8 cellular contexts compared by ENCODE assay signal in the genomic region with DNA sequence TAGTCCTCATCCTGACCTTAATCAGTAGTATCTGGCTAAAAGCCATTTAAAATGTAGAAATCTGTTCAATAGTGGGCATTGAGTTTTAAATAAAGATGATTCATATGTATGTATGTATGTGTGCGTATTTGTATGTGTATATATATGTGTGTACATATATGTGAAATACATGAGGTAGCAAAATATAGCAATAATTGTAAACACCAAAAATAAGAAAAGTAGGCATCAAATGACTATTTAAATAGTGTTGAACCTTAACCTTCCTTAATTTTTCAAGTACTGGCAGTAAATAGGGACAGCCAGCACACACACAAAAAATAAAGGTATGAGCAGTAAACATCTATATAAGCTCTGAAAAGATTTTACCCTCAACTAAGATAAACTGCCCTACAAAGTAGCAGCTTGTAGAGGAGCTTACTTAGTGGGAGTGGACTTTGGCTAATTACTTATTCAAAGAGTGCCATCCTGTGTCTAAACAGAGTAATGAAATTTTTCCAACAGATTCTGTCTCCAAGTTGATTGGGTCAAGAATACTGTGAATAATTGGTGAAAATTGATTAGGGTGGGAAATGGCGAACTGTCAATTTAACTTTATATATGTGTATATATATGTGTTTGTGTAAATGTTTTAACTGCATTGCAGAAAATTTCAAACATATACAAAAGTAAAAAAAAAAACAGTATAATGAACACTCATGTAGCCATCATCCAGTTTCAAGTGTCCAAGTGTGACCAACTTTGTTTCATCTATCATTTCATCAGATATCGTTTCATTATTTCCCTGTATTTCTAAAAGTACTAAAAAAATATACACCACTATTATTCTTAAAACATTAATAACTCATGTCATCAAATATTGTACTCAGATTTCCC.
DNase-seq lines count a peak whose midpoint lies in the region; ATAC-seq and TF ChIP-seq lines count a peak whose summit lies in the region.

No MANE protein-coding gene starts in this region.

- in situ Hi-C loops in astrocyte of the spinal cord (cut with HindIII; ENCODE audit: low sequenced_read_pairs) = no loop called here

- H3K9me3 ChIP-seq in iPS-15b (ENCODE audit: control insufficient read depth, insufficient read depth, low read length) = no peaks in the 10 kb centered on the region

- TF ChIP-seq CTCF in astrocyte of the spinal cord (IDR thresholded peaks at IDR 0.05; ENCODE audit: low read depth, low read length) = peak; percentile 36

- H3K4me3 ChIP-seq in astrocyte of the spinal cord (ENCODE audit: low read depth, low read length) (peak overlapping the region; percentile 53), iPS-15b (ENCODE audit: low read depth, low read length) (peak overlapping the region; percentile 60), skeletal muscle cell (ENCODE audit: low read depth, low read length) (peak overlapping the region; percentile 76)

- no peak overlapping the region for H3K9ac ChIP-seq in iPS-15b (ENCODE audit: low read depth, low read length)

- peaks cover 14% of the 10 kb centered on the region for H3K27me3 ChIP-seq in iPS-15b (ENCODE audit: control insufficient read depth, insufficient read depth, low read length)

- ATAC-seq in GM19043 (IDR thresholded peaks at IDR 0.05; ENCODE audit: low read depth, unreplicated experiment) = peak; percentile 53
- peak; percentile 43 for ATAC-seq in HG03432 (IDR thresholded peaks at IDR 0.05; ENCODE audit: unreplicated experiment)

- H3K36me3 ChIP-seq in iPS-15b (ENCODE audit: control insufficient read depth, insufficient read depth, low read length) = no peaks in the 10 kb centered on the region

- H3K4me1 ChIP-seq in iPS-15b (ENCODE audit: control insufficient read depth, insufficient read depth, low read length) = peaks cover 13% of the 10 kb centered on the region

- peak; percentile 36 for DNase-seq in COR-L47 (lab: John Stamatoyannopoulos, UW)
- peak; percentile 88 for DNase-seq in NCI-H69 (lab: John Stamatoyannopoulos, UW)
- DNase-seq in astrocyte of the spinal cord (ENCODE audit: low read depth, low spot score) = peak; percentile 82
- peak; percentile 57 for DNase-seq in skeletal muscle cell (ENCODE audit: low read depth)
- DNase-seq in COLO668 (lab: John Stamatoyannopoulos, UW; ENCODE audit: unreplicated experiment) = no peak
